1 cellular context compared by ENCODE assay signal in genomic region chr4:183987529-183987946, GRCh38.
TF ChIP-seq lines count a peak whose summit lies in the region.

No MANE protein-coding gene starts in this region.

TF ChIP-seq in HCT116, 20 proteins besides CTCF, POLR2A, EP300 and RAD21 (continued from another document):
- TF ChIP-seq, protein P1, sequence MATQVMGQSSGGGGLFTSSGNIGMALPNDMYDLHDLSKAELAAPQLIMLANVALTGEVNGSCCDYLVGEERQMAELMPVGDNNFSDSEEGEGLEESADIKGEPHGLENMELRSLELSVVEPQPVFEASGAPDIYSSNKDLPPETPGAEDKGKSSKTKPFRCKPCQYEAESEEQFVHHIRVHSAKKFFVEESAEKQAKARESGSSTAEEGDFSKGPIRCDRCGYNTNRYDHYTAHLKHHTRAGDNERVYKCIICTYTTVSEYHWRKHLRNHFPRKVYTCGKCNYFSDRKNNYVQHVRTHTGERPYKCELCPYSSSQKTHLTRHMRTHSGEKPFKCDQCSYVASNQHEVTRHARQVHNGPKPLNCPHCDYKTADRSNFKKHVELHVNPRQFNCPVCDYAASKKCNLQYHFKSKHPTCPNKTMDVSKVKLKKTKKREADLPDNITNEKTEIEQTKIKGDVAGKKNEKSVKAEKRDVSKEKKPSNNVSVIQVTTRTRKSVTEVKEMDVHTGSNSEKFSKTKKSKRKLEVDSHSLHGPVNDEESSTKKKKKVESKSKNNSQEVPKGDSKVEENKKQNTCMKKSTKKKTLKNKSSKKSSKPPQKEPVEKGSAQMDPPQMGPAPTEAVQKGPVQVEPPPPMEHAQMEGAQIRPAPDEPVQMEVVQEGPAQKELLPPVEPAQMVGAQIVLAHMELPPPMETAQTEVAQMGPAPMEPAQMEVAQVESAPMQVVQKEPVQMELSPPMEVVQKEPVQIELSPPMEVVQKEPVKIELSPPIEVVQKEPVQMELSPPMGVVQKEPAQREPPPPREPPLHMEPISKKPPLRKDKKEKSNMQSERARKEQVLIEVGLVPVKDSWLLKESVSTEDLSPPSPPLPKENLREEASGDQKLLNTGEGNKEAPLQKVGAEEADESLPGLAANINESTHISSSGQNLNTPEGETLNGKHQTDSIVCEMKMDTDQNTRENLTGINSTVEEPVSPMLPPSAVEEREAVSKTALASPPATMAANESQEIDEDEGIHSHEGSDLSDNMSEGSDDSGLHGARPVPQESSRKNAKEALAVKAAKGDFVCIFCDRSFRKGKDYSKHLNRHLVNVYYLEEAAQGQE (IDR thresholded peaks at IDR 0.05; ENCODE audit: low read depth): no peak
- TF ChIP-seq SIN3A (IDR thresholded peaks at IDR 0.05; ENCODE audit: low read depth): no peak
TF ChIP-seq in HCT116: peak in this region for 1.
